8 cellular contexts compared by ENCODE assay signal in the genomic region with DNA sequence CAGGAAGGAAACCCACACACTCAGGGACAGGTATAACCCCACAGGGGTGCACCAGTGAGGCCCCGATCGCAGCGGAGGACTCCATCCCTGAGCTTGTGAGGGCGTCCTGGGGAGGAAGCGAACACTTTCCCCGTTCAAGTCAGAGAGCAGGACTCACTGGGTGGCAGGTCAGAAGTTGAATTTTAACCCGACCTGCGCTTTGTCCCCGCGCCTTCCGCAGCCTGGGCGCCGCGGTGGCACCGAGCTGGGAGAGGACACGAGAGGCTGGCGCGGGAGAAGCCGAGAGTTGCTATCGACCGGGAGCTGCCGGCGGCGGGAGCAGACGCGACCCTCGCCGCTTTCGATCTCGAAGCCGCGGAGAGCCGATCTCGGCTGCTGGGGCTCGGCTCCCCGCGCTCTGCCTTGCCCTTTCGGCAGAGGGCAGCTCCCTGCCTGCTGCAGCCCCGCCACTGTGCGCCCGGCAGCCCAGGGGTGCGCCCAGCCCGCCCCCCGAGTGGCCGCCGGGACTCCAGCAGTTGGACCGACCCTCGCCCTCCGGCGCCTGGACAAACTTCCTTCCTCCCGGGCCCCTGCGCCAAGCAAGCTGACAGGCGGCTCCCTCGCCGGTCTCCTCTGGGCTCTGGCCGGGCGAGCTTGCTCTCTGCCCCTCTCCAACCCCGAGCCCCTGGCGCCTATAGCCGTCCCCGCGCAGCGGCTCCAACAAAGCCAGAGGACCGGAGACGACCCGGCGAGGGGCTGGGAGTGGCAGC. TPM values are rescaled to one million over a fixed set of nuclear protein-coding genes. Genes with fewer than 3 reads are reported as not detected.
DNase-seq lines count a peak whose midpoint lies in the region; FAIRE-seq and TF ChIP-seq lines count a peak whose summit lies in the region.

No MANE protein-coding gene starts in this region.

- no peak overlapping the region for H3K27ac Mint-ChIP-seq in activated naive CD8-positive, alpha-beta T cell
- no peak overlapping the region for H3K27ac Mint-ChIP-seq in activated naive CD8-positive, alpha-beta T cell treated with anti-CD3 and anti-CD28 coated beads for 36 hours
- H3K27ac Mint-ChIP-seq in HFFc6 = peak overlapping the region; percentile 74

- H3K4me3 Mint-ChIP-seq in activated naive CD8-positive, alpha-beta T cell = peak overlapping the region; percentile 17
- no peak overlapping the region for H3K4me3 Mint-ChIP-seq in activated naive CD8-positive, alpha-beta T cell treated with anti-CD3 and anti-CD28 coated beads for 36 hours
- peak overlapping the region; percentile 98 for H3K4me3 Mint-ChIP-seq in HFFc6

- FAIRE-seq in bronchial epithelial cell (lab: Jason Lieb, UNC) (no peak), small intestine (lab: Jason Lieb, UNC) (no peak)

- WGBS in small intestine, 3 donors = 1 to 4% (median 1%) methylated on average over 52 to 67 of the region's 67 CpGs

- no peaks in the 10 kb centered on the region for H3K4me1 ChIP-seq in small intestine (ENCODE audit: control insufficient read depth in 2 of 2, insufficient read depth in 1 of 2, low read depth in 1 of 2, low read length in 1 of 2)

- H3K36me3 ChIP-seq in bronchial epithelial cell (ENCODE audit: control insufficient read depth, insufficient read depth, low read length) = no peaks in the 10 kb centered on the region
- H3K36me3 ChIP-seq in small intestine (ENCODE audit: control insufficient read depth in 2 of 2, insufficient read depth in 2 of 2, low read length in 2 of 2) = no peaks in the 10 kb centered on the region

- no peaks in the 10 kb centered on the region for H3K36me3 Mint-ChIP-seq in activated naive CD8-positive, alpha-beta T cell
- H3K36me3 Mint-ChIP-seq in activated naive CD8-positive, alpha-beta T cell treated with anti-CD3 and anti-CD28 coated beads for 36 hours = no peaks in the 10 kb centered on the region
- H3K36me3 Mint-ChIP-seq in HFFc6 (ENCODE audit: low read depth) = no peaks in the 10 kb centered on the region

- no peaks in the 10 kb centered on the region for H3K9me3 Mint-ChIP-seq in activated naive CD8-positive, alpha-beta T cell (ENCODE audit: low read depth)
- no peaks in the 10 kb centered on the region for H3K9me3 Mint-ChIP-seq in activated naive CD8-positive, alpha-beta T cell treated with anti-CD3 and anti-CD28 coated beads for 36 hours
- no peaks in the 10 kb centered on the region for H3K9me3 Mint-ChIP-seq in HFFc6

- peak overlapping the region in 1 of 2 donors; percentile 54 for H3K27ac ChIP-seq in small intestine (ENCODE audit: low read depth in 1 of 2, low read length in 1 of 2)

- peaks cover 26% of the 10 kb centered on the region for H3K27me3 Mint-ChIP-seq in activated naive CD8-positive, alpha-beta T cell
- H3K27me3 Mint-ChIP-seq in activated naive CD8-positive, alpha-beta T cell treated with anti-CD3 and anti-CD28 coated beads for 36 hours = peaks cover 40% of the 10 kb centered on the region
- peaks cover 2% of the 10 kb centered on the region for H3K27me3 Mint-ChIP-seq in HFFc6 (ENCODE audit: insufficient read depth)

- DNase-seq in activated naive CD8-positive, alpha-beta T cell treated with anti-CD3 and anti-CD28 coated beads for 36 hours = no peak
- no peak for DNase-seq in HFFc6
- DNase-seq in NCI-H128 (lab: John Stamatoyannopoulos, UW; ENCODE audit: unreplicated experiment) = peak; percentile 82
- DNase-seq in bronchial epithelial cell (ENCODE audit: low read depth) = no peak
- peak; percentile 88 for DNase-seq in islet precursor cell
- DNase-seq in small intestine = peak; percentile 27
- DNase-seq in NCI-H1048 (lab: John Stamatoyannopoulos, UW) = no peak

- no peak for TF ChIP-seq CTCF in HFFc6 (IDR thresholded peaks at IDR 0.05)
- TF ChIP-seq CTCF in bronchial epithelial cell (IDR thresholded peaks at IDR 0.05; ENCODE audit: insufficient read depth, low read length, severe bottlenecking) = no peak

- peaks cover 7% of the 10 kb centered on the region for H3K27me3 ChIP-seq in bronchial epithelial cell (ENCODE audit: control insufficient read depth, insufficient read depth, low read length)
- peaks cover 0 to 12% of the 10 kb centered on the region in 2 donors for H3K27me3 ChIP-seq in small intestine (ENCODE audit: control insufficient read depth in 2 of 2, insufficient read depth in 2 of 2, low read length in 2 of 2)

- peak overlapping the region; percentile 27 for H3K4me3 ChIP-seq in bronchial epithelial cell (ENCODE audit: low read depth, low read length)
- H3K4me3 ChIP-seq in small intestine (ENCODE audit: low read depth in 1 of 2, low read length in 2 of 2) = peak overlapping the region; percentile 22 to 41

- H3K9me3 ChIP-seq in small intestine (ENCODE audit: control insufficient read depth, low read depth) = no peaks in the 10 kb centered on the region

- H3K4me1 Mint-ChIP-seq in activated naive CD8-positive, alpha-beta T cell (ENCODE audit: low read depth) = peaks cover 2% of the 10 kb centered on the region
- no peaks in the 10 kb centered on the region for H3K4me1 Mint-ChIP-seq in activated naive CD8-positive, alpha-beta T cell treated with anti-CD3 and anti-CD28 coated beads for 36 hours
- H3K4me1 Mint-ChIP-seq in HFFc6 (ENCODE audit: low read depth) = peaks cover 61% of the 10 kb centered on the region

RNA-seq across cellular contexts. Expression of a gene that starts 0.9 kb away (rescaled TPM):
- total RNA-seq in activated naive CD8-positive, alpha-beta T cell treated with anti-CD3 and anti-CD28 coated beads for 36 hours = not detected
- total RNA-seq in HFFc6 (2021; fragmentation: NEBNext Ultra II Directional; extraction: Animal tissue kit (Norgen Biotek cat#: 25700)) = 10 to 100 TPM; 13.4 to 24.2 (median 23.0) TPM
- under 0.01 TPM in 1 of 2 replicates, not detected in the other for total RNA-seq in bronchial epithelial cell
- polyA plus RNA-seq in small intestine = under 1 TPM; 0.27 to 0.89 (median 0.34) TPM

Comparison
In these comparisons a context has a peak if more than half of its experiments do, and no peak if none do; other contexts are left out.
1. DNase-seq: peak in NCI-H128 (single experiment), islet precursor cell (single experiment) and small intestine (single experiment); none in activated naive CD8-positive, alpha-beta T cell treated with anti-CD3 and anti-CD28 coated beads for 36 hours (single experiment), HFFc6 (single experiment), bronchial epithelial cell (single experiment) and NCI-H1048 (single experiment).
2. RNA of a gene that starts 0.9 kb away (total RNA-seq): 13.4 to 24.2 TPM in HFFc6; not detected in activated naive CD8-positive, alpha-beta T cell treated with anti-CD3 and anti-CD28 coated beads for 36 hours and under 0.01 TPM in bronchial epithelial cell; every median in the first group is over 10 times any median in the second.